ENCODE assay signal across 8 cellular contexts in genomic region chr4:39181905-39182638, GRCh38. TPM values are rescaled to one million over a fixed set of nuclear protein-coding genes. Genes with fewer than 3 reads are reported as not detected.
DNase-seq lines count a peak whose midpoint lies in the region; ATAC-seq and TF ChIP-seq lines count a peak whose summit lies in the region.

Gene WDR19 (plus strand): TSS chr4:39182529. CDS start chr4:39182558, 29 bp downstream.

- H3K9me3 ChIP-seq in CD4-positive, alpha-beta T cell (ENCODE audit: control insufficient read depth, low read length), result no peaks in the 10 kb centered on the region

- no peak within 1 kb of the TSS for H3K27ac Mint-ChIP-seq in CD4-positive, alpha-beta T cell
- H3K27ac Mint-ChIP-seq in activated CD4-positive, alpha-beta memory T cell treated with anti-CD3 and anti-CD28 coated beads for 36 hours, result no peak within 1 kb of the TSS

- H3K36me3 Mint-ChIP-seq in CD4-positive, alpha-beta T cell (ENCODE audit: low read depth), result no peaks in the 10 kb centered on the region
- no peaks in the 10 kb centered on the region for H3K36me3 Mint-ChIP-seq in activated CD4-positive, alpha-beta memory T cell treated with anti-CD3 and anti-CD28 coated beads for 36 hours

- WGBS in lower leg skin, 2 donors, result 0% methylated on average over 45 to 48 of the region's 48 CpGs

- ATAC-seq in CD4-positive, alpha-beta T cell (ENCODE audit: poor library complexity), result peak; percentile 93
- ATAC-seq in GM19397 (IDR thresholded peaks at IDR 0.05; ENCODE audit: unreplicated experiment) (peak; percentile 99), HG03571 (IDR thresholded peaks at IDR 0.05; ENCODE audit: unreplicated experiment) (peak; percentile 98)

- intact Hi-C loops in CD4-positive, alpha-beta T cell (cut with DNase I, micrococcal nuclease), result loop anchor here (5.0 to 10.0 kb wide), 8 partner anchors 140 to 1497 kb away; partner anchors contain the start of genes RELL1 (in 2 of the 2), KLF3 (in 1 of the 2), LIAS (in 1 of the 2) and RPL9 (in 1 of the 2)
- intact Hi-C loops in activated CD4-positive, alpha-beta memory T cell treated with anti-CD3 and anti-CD28 coated beads for 36 hours (cut with micrococcal nuclease), result loop anchor here (1.0 to 5.0 kb wide), 6 partner anchors 138 to 280 kb away; partner anchors contain the start of genes LIAS, RFC1 and TMEM156
- intact Hi-C loops in lower leg skin (cut with DNase I; ENCODE audit: low total_unique reads), result no loop called here

- no peak within 1 kb of the TSS for H3K4me3 Mint-ChIP-seq in CD4-positive, alpha-beta T cell
- H3K4me3 Mint-ChIP-seq in activated CD4-positive, alpha-beta memory T cell treated with anti-CD3 and anti-CD28 coated beads for 36 hours, result no peak within 1 kb of the TSS

- no peak for TF ChIP-seq POLR2A in lower leg skin (IDR thresholded peaks at IDR 0.05)

- H3K27me3 ChIP-seq in CD4-positive, alpha-beta T cell (ENCODE audit: control insufficient read depth, insufficient read depth, low read length), result no peaks in the 10 kb centered on the region

- DNase-seq in CD4-positive, alpha-beta T cell, result peak; percentile 95 to 99 (median 97)
- DNase-seq in NCI-H82 (lab: John Stamatoyannopoulos, UW) (peak; percentile 99), ecto neural progenitor cell (ENCODE audit: low spot score) (peak; percentile 98), lower leg skin (ENCODE audit: low spot score in 2 of 2) (peak; percentile 99 to 100)
- peak; percentile 99 for DNase-seq in activated CD4-positive, alpha-beta memory T cell treated with anti-CD3 and anti-CD28 coated beads for 36 hours
- peak; percentile 94 to 99 for DNase-seq in stimulated activated CD4-positive, alpha-beta T cell treated with anti-CD3 and anti-CD28 coated beads, Interleukin-4, amount 100 ng/mL, for 48 hours (ENCODE audit: low read depth in 2 of 2)

- peaks cover 3% of the 10 kb centered on the region for H3K27me3 Mint-ChIP-seq in CD4-positive, alpha-beta T cell
- no peaks in the 10 kb centered on the region for H3K27me3 Mint-ChIP-seq in activated CD4-positive, alpha-beta memory T cell treated with anti-CD3 and anti-CD28 coated beads for 36 hours

- H3K4me3 ChIP-seq in lower leg skin (ENCODE audit: low read depth, poor library complexity, severe bottlenecking), result peak within 1 kb of the TSS; percentile 59

- no peaks in the 10 kb centered on the region for H3K9me3 Mint-ChIP-seq in CD4-positive, alpha-beta T cell
- H3K9me3 Mint-ChIP-seq in activated CD4-positive, alpha-beta memory T cell treated with anti-CD3 and anti-CD28 coated beads for 36 hours, result no peaks in the 10 kb centered on the region

- CTCF ChIA-PET in CD4-positive, alpha-beta T cell (lab: Charles Lee), result interaction anchor here (0.7 to 1.6 kb wide), 6 partner anchors 33 to 326 kb away, joined by 3 to 5 read pairs (median 3); no protein-coding TSS in a partner anchor
- CTCF ChIA-PET in activated CD4-positive, alpha-beta memory T cell treated with anti-CD3 and anti-CD28 coated beads for 36 hours (lab: Charles Lee), result interaction anchor here (0.7 to 2.1 kb wide), 8 partner anchors 15 to 908 kb away, joined by 3 to 12 read pairs (median 4); partner anchors contain the start of gene TLR10

- POLR2A ChIA-PET in CD4-positive, alpha-beta T cell (lab: Charles Lee), result interaction anchor here (0.6 to 2.2 kb wide), 7 partner anchors 13 to 423 kb away, joined by 3 to 10 read pairs (median 4); partner anchors contain the start of genes LIAS, RFC1 and RPL9
- POLR2A ChIA-PET in activated CD4-positive, alpha-beta memory T cell treated with anti-CD3 and anti-CD28 coated beads for 36 hours (lab: Charles Lee), result interaction anchor here (0.6 to 1.1 kb wide), 3 partner anchors 277 to 612 kb away, joined by 3 read pairs; partner anchors contain the start of genes LIAS and RPL9

- peaks cover 9% of the 10 kb centered on the region for H3K4me1 Mint-ChIP-seq in CD4-positive, alpha-beta T cell (ENCODE audit: low read depth)
- H3K4me1 Mint-ChIP-seq in activated CD4-positive, alpha-beta memory T cell treated with anti-CD3 and anti-CD28 coated beads for 36 hours (ENCODE audit: low read depth), result peaks cover 5% of the 10 kb centered on the region

- H3K27ac ChIP-seq in CD4-positive, alpha-beta T cell (ENCODE audit: low read depth, low read length), result peak within 1 kb of the TSS; percentile 21

- peak; percentile 61 for TF ChIP-seq CTCF in CD4-positive, alpha-beta T cell (IDR thresholded peaks at IDR 0.05)
- no peak for TF ChIP-seq CTCF in lower leg skin (IDR thresholded peaks at IDR 0.05)

RNA-seq across cellular contexts. Expression of gene WDR19, which starts in this region (rescaled TPM):
- total RNA-seq in CD4-positive, alpha-beta T cell, result 10 to 100 TPM; 14.5 to 16.7 TPM
- 10 to 100 TPM; 16.4 to 17.9 TPM for total RNA-seq in activated CD4-positive, alpha-beta memory T cell treated with anti-CD3 and anti-CD28 coated beads for 36 hours
- total RNA-seq in lower leg skin, result 10 to 100 TPM; 16.2 to 49.1 (median 24.6) TPM

Comparison
In these comparisons a context has a peak if more than half of its experiments do, and no peak if none do; other contexts are left out.
1. Peak in every context shown above with its lines: DNase-seq, ATAC-seq, H3K4me3 ChIP-seq and H3K27ac ChIP-seq.